In genomic region chrX:149540133-149540620, GRCh38 we compare ENCODE assay signal across 8 cellular contexts. TPM values are rescaled to one million over a fixed set of nuclear protein-coding genes. Genes with fewer than 3 reads are reported as not detected.
DNase-seq lines count a peak whose midpoint lies in the region; ATAC-seq, FAIRE-seq and TF ChIP-seq lines count a peak whose summit lies in the region.

No MANE protein-coding gene starts in this region.

- H3K4me3 ChIP-seq in GM12865 (ENCODE audit: low read depth, low read length), result peak overlapping the region; percentile 78
- peak overlapping the region in 1 of 2 donors; percentile 80 for H3K4me3 ChIP-seq in kidney (ENCODE audit: low read length in 2 of 2)

- FAIRE-seq in kidney (lab: Jason Lieb, UNC), result no peak

- peaks cover 0 to 7% of the 10 kb centered on the region in 2 donors for H3K4me1 ChIP-seq in kidney (ENCODE audit: control insufficient read depth in 1 of 2, insufficient read depth in 1 of 2, low read depth in 1 of 2, low read length in 2 of 2)

- intact Hi-C loops in kidney (cut with DNase I), result no loop called here

- peak overlapping the region; percentile 90 for H3K27ac ChIP-seq in caudate nucleus (ENCODE audit: low read depth, low read length)
- H3K27ac ChIP-seq in kidney (ENCODE audit: low read depth in 2 of 2, low read length in 2 of 2), result peak overlapping the region; percentile 93 to 94

- H3K9me3 ChIP-seq in kidney (ENCODE audit: control insufficient read depth in 1 of 2, low read length in 2 of 2), result no peaks in the 10 kb centered on the region

- peak; percentile 94 for DNase-seq in GM12865 (ENCODE audit: low read depth)
- DNase-seq in NCI-H2171 treated with DMSO at 0.1 percent for 48 hours (lab: John Stamatoyannopoulos, UW), result peak; percentile 87
- DNase-seq in activated CD4-positive, CD25-positive, alpha-beta regulatory T cell treated with anti-CD3 and anti-CD28 coated beads, Interleukin-2, amount 50 U/mL, for 16 hours (ENCODE audit: low read depth, low spot score), result peak; percentile 74
- DNase-seq in caudate nucleus (lab: John Stamatoyannopoulos, UW), result peak in 60 of 61 donors; percentile 48 to 96 (median 87)
- DNase-seq in kidney, result peak; percentile 98
- DNase-seq in stimulated activated CD4-positive, alpha-beta T cell treated with anti-CD3 and anti-CD28 coated beads, Interleukin-12 subunit alpha, Interleukin-12 subunit beta, amount 100 ng/mL, for 4 hours, result peak; percentile 86
- no peak for DNase-seq in OCI-M2 (lab: John Stamatoyannopoulos, UW; ENCODE audit: unreplicated experiment)

- TF ChIP-seq CTCF in GM12865 (IDR thresholded peaks at IDR 0.05; ENCODE audit: insufficient read depth, low read depth, low read length, missing control alignments) (no peak), kidney (IDR thresholded peaks at IDR 0.05; ENCODE audit: borderline replicate concordance, extremely low read depth, insufficient read depth) (no peak)

- no peak overlapping the region for H3K9ac ChIP-seq in kidney (ENCODE audit: low read length in 2 of 2)

- H3K36me3 ChIP-seq in kidney (ENCODE audit: control insufficient read depth in 1 of 2, insufficient read depth in 2 of 2, low read length in 2 of 2), result no peaks in the 10 kb centered on the region

- ATAC-seq in HG02970 (IDR thresholded peaks at IDR 0.05; ENCODE audit: low FRiP score, unreplicated experiment), result peak; percentile 19

RNA-seq across cellular contexts. Expression of gene EOLA1, which starts 0.6 kb away (rescaled TPM):
- 20.2 TPM for total RNA-seq in kidney
- 39.0 TPM for polyA plus RNA-seq in kidney (ENCODE audit: insufficient read depth, low read depth, low replicate concordance)

RNA-seq across cellular contexts. Expression of gene HSFX3, which starts 9.5 kb away (rescaled TPM):
- not detected for total RNA-seq in kidney
- not detected for polyA plus RNA-seq in kidney (ENCODE audit: insufficient read depth, low read depth, low replicate concordance)

RNA-seq across cellular contexts. Expression of gene IDS, which starts 35.1 kb away (rescaled TPM):
- total RNA-seq in kidney, result 85.8 TPM
- polyA plus RNA-seq in kidney (ENCODE audit: insufficient read depth, low read depth, low replicate concordance), result 19.6 TPM

RNA-seq across cellular contexts. Expression of gene MAGEA9B, which starts 47.1 kb away (rescaled TPM):
- total RNA-seq in kidney, result not detected
- not detected for polyA plus RNA-seq in kidney (ENCODE audit: insufficient read depth, low read depth, low replicate concordance)

RNA-seq across cellular contexts. Expression of gene HSFX2, which starts 54.9 kb away (rescaled TPM):
- 0.79 TPM for total RNA-seq in kidney
- polyA plus RNA-seq in kidney (ENCODE audit: insufficient read depth, low read depth, low replicate concordance), result 0.97 TPM
